Comparison of ENCODE assay signal across 28 cellular contexts in genomic region chr12:58064681-58065080, GRCh38.
"Had no signal": no experiment of that assay in that cellular context is flagged by ENCODE, and none has a peak within 500 bp of the region (broad histone marks: within the 10 kb centered on the region; RNA-seq: fewer than 3 reads in every experiment).

No MANE protein-coding gene starts in this region.

- H3K4me3 ChIP-seq: body of pancreas, breast epithelium had no signal

- H3K9me3 ChIP-seq: body of pancreas had no signal

- DNase-seq: activated B cell treated with CpG ODN at 0.5 μM for 24 hours; activated CD4-positive, alpha-beta memory T cell treated with anti-CD3 and anti-CD28 coated beads for 36 hours; activated CD4-positive, alpha-beta T cell treated with anti-CD3 and anti-CD28 coated beads for 4 hours; activated CD4-positive, alpha-beta T cell treated with anti-CD3 and anti-CD28 coated beads, Interleukin-2, amount 10 ng/mL, durations not matched to agents 24 days and 14 days; activated CD4-positive, alpha-beta T cell treated with anti-CD3 and anti-CD28 coated beads, Interleukin-2, amount 50 U/mL, for 1 hour; activated CD4-positive, alpha-beta T cell treated with anti-CD3 and anti-CD28 coated beads, Interleukin-2, amount 50 U/mL, for 4 hours; activated CD4-positive, CD25-positive, alpha-beta regulatory T cell treated with anti-CD3 and anti-CD28 coated beads, Interleukin-2, amount 50 U/mL, for 72 hours; activated CD8-positive, alpha-beta memory T cell treated with anti-CD3 and anti-CD28 coated beads, Interleukin-2, amount 50 U/mL, for 4 hours; activated CD8-positive, alpha-beta T cell treated with anti-CD3 and anti-CD28 coated beads for 36 hours; activated effector memory CD4-positive, alpha-beta T cell treated with Interleukin-2 at 50 U/mL for 16 hours; activated gamma-delta T cell; activated naive CD4-positive, alpha-beta T cell treated with anti-CD3 and anti-CD28 coated beads, Interleukin-2, amount 10 ng/mL, durations not matched to agents 7 days and 5 days; activated naive CD4-positive, alpha-beta T cell treated with Interleukin-2 at 50 U/mL for 16 hours; activated naive CD8-positive, alpha-beta T cell treated with anti-CD3 and anti-CD28 coated beads, Interleukin-2, amount 10 ng/mL, durations not matched to agents 7 days and 5 days; activated naive CD8-positive, alpha-beta T cell treated with anti-CD3 and anti-CD28 coated beads, Interleukin-2, amount 50 U/mL, for 24 hours; activated T-cell treated with anti-CD3 and anti-CD28 coated beads for 4 hours; activated T-cell treated with anti-CD3 and anti-CD28 coated beads, Interleukin-2, amount 50 U/mL, for 1 hour; activated T-cell treated with anti-CD3 and anti-CD28 coated beads, Interleukin-2, amount 50 U/mL, for 4 hours; amniotic stem cell; aorta; body of pancreas; brain microvascular endothelial cell; central memory CD4-positive, alpha-beta T cell; T-helper 1 cell; T-helper 2 cell; T-helper 9 cell had no signal

- H3K27ac ChIP-seq: body of pancreas, brain microvascular endothelial cell, breast epithelium, VCaP had no signal

- H3K27me3 ChIP-seq: body of pancreas, brain microvascular endothelial cell, breast epithelium had no signal

- H3K36me3 ChIP-seq: brain microvascular endothelial cell, breast epithelium had no signal

- H3K4me1 ChIP-seq: breast epithelium had no signal
